9 cellular contexts compared by ENCODE assay signal in the genomic region with DNA sequence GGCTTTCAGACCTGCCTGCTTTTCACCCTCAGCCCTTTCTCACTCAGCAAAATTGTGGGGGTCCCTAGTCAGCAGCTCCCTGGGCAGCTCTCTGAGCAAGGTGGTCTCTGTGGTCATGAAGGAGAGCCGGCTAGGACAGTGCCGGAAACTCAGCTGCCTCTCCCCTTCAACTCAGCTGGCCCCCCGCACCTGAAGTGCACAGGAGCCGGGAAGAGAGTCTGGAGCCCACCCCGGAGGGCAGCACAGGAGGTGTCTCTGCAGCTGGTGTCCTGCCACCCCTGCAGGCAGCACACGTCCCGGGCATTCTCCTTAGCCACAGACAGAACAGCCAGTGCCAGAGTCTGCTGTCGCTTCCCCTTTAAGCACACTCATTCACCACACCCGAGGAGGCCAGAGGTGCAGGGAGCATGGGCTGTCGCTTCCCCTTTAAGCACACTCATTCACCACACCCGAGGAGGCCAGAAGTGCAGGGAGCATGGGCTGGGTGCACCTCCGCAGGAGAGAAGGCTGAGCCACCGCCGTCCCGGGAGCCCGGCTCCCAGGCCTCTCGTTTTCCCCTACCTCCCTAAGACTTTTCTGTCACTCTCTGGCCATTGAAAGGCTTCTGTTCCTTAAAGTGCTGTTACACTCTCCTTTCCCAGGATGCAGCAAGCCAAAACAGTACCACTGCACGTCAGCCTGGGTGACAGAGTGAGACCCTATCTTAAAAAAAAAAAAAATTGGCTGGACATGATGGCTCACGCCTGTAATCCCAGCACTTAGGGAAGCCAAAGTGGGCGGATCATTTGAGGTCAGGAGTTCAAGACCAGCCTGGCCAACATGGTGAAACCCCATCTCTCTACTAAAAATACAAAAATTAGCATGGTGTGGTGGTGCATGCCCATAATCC. TPM values are rescaled to one million over a fixed set of nuclear protein-coding genes. Genes with fewer than 3 reads are reported as not detected.
DNase-seq lines count a peak whose midpoint lies in the region; ATAC-seq and TF ChIP-seq lines count a peak whose summit lies in the region.
"Had no signal": no experiment of that assay in that cellular context is flagged by ENCODE, and none has a peak within 500 bp of the region (broad histone marks: within the 10 kb centered on the region; RNA-seq: fewer than 3 reads in every experiment).

No MANE protein-coding gene starts in this region.

- H3K23ac ChIP-seq in mesendoderm (ENCODE audit: low read length), result no peak overlapping the region

- peaks cover 41% of the 10 kb centered on the region for H3K27me3 Mint-ChIP-seq in activated CD8-positive, alpha-beta T cell treated with anti-CD3 and anti-CD28 coated beads for 36 hours

- DNase-seq in AG08396 (ENCODE audit: low spot score) (peak; percentile 60), hepatocyte (ENCODE audit: low spot score) (peak; percentile 40), transverse colon (peak; percentile 75), DMS79 treated with DMSO at 0.1 percent for 48 hours (lab: John Stamatoyannopoulos, UW) (no peak), amygdala (lab: John Stamatoyannopoulos, UW) (no peak), mesendoderm (no peak)
- DNase-seq in activated CD8-positive, alpha-beta T cell treated with anti-CD3 and anti-CD28 coated beads for 36 hours, result peak; percentile 53

- no peak for TF ChIP-seq EP300 in transverse colon (IDR thresholded peaks at IDR 0.05; ENCODE audit: low read depth)

- no peaks in the 10 kb centered on the region for H4K20me1 ChIP-seq in hepatocyte (ENCODE audit: insufficient read depth, poor library complexity, severe bottlenecking)

- no peak overlapping the region for H3K9ac ChIP-seq in mesendoderm (ENCODE audit: low read length)

- no peak overlapping the region for H3K18ac ChIP-seq in mesendoderm (ENCODE audit: low read length)

- in situ Hi-C loops in transverse colon (cut with MboI; ENCODE audit: low pct_ligation_motif_present in 1 of 4, low pct_unique_long_range_greater_than_20kb in 1 of 4, low sequenced_read_pairs in 3 of 4), result no loop called here

- H2BK15ac ChIP-seq in mesendoderm (replicated peaks; ENCODE audit: low read depth), result no peak overlapping the region

- H3K9me2 ChIP-seq in hepatocyte (replicated peaks; ENCODE audit: insufficient read depth), result no peaks in the 10 kb centered on the region

- no peak overlapping the region for H2AFZ ChIP-seq in hepatocyte

- H3K4me3 Mint-ChIP-seq in activated CD8-positive, alpha-beta T cell treated with anti-CD3 and anti-CD28 coated beads for 36 hours, result no peak overlapping the region

- no peak overlapping the region for H4K8ac ChIP-seq in mesendoderm (ENCODE audit: low read depth, low read length)

- no peak overlapping the region for H3K4ac ChIP-seq in mesendoderm (ENCODE audit: low read depth, low read length)

- TF ChIP-seq POLR2A in transverse colon (IDR thresholded peaks at IDR 0.05), result no peak

- no peaks in the 10 kb centered on the region for H3K27me3 ChIP-seq in hepatocyte
- H3K27me3 ChIP-seq in transverse colon, result peaks cover 61% of the 10 kb centered on the region
- H3K27me3 ChIP-seq in mesendoderm (ENCODE audit: insufficient read depth, low read length, poor library complexity), result no peaks in the 10 kb centered on the region

- no peak overlapping the region for H3K27ac ChIP-seq in hepatocyte
- H3K27ac ChIP-seq in transverse colon, result no peak overlapping the region
- H3K27ac ChIP-seq in mesendoderm (ENCODE audit: low read depth, low read length), result no peak overlapping the region

- POLR2A ChIA-PET in activated CD8-positive, alpha-beta T cell treated with anti-CD3 and anti-CD28 coated beads for 36 hours (lab: Charles Lee), result interaction anchor here (0.9 to 1.2 kb wide), 3 partner anchors 17 to 106 kb away, joined by 3 to 4 read pairs (median 3); partner anchors contain the start of genes ISG15 and SAMD11

- no peaks in the 10 kb centered on the region for H3K36me3 Mint-ChIP-seq in activated CD8-positive, alpha-beta T cell treated with anti-CD3 and anti-CD28 coated beads for 36 hours (ENCODE audit: low read depth)

- H3K4me3 ChIP-seq in hepatocyte, result no peak overlapping the region
- H3K4me3 ChIP-seq in transverse colon, result no peak overlapping the region
- H3K4me3 ChIP-seq in mesendoderm (ENCODE audit: low read length), result no peak overlapping the region

- H3K9me3 ChIP-seq in hepatocyte (ENCODE audit: low read depth) (no peaks in the 10 kb centered on the region), transverse colon (no peaks in the 10 kb centered on the region)

- H3K4me1 Mint-ChIP-seq in activated CD8-positive, alpha-beta T cell treated with anti-CD3 and anti-CD28 coated beads for 36 hours (ENCODE audit: low read depth), result peaks cover 9% of the 10 kb centered on the region

- CTCF ChIA-PET in activated CD8-positive, alpha-beta T cell treated with anti-CD3 and anti-CD28 coated beads for 36 hours (lab: Charles Lee), result interaction anchor here (0.7 to 2.6 kb wide), 5 partner anchors 31 to 127 kb away, joined by 3 to 7 read pairs (median 3); partner anchors contain the start of gene PLEKHN1

- H2BK120ac ChIP-seq in mesendoderm (ENCODE audit: low read depth, low read length), result no peak overlapping the region

- no peaks in the 10 kb centered on the region for H3K79me2 ChIP-seq in hepatocyte
- no peaks in the 10 kb centered on the region for H3K79me2 ChIP-seq in mesendoderm (ENCODE audit: control insufficient read depth, insufficient read depth, low read length)

- no peak overlapping the region for H3K4me2 ChIP-seq in hepatocyte
- no peak overlapping the region for H3K4me2 ChIP-seq in mesendoderm (ENCODE audit: low read length)

- no peak overlapping the region for H4K5ac ChIP-seq in mesendoderm (ENCODE audit: low read length)

- WGBS in hepatocyte (ENCODE audit: low lambda C conversion rate, missing lambda C conversion rate), result 67% methylated on average over 20 of the region's 20 CpGs
- WGBS in transverse colon (ENCODE audit: low coverage in 1 of 2), 2 donors, result 21 to 50% methylated on average over 3 to 20 of the region's 20 CpGs
- no CpG with 5 or more reads among the region's 20 CpGs for WGBS in mesendoderm (ENCODE audit: extremely low coverage, insufficient coverage, low lambda C conversion rate)

- no peak overlapping the region for H3K56ac ChIP-seq in mesendoderm (ENCODE audit: low read length)

- H3K4me1 ChIP-seq in hepatocyte (ENCODE audit: insufficient read depth), result peaks cover 21% of the 10 kb centered on the region
- peaks cover 0 to 46% (median 27%) of the 10 kb centered on the region in 4 donors for H3K4me1 ChIP-seq in transverse colon
- H3K4me1 ChIP-seq in mesendoderm (ENCODE audit: control insufficient read depth, low read depth, low read length), result no peaks in the 10 kb centered on the region

- H3K9me3 Mint-ChIP-seq in activated CD8-positive, alpha-beta T cell treated with anti-CD3 and anti-CD28 coated beads for 36 hours, result no peaks in the 10 kb centered on the region

- H3K36me3 ChIP-seq in hepatocyte (replicated peaks; ENCODE audit: insufficient read depth, low read depth) (no peaks in the 10 kb centered on the region), transverse colon (no peaks in the 10 kb centered on the region), mesendoderm (ENCODE audit: control insufficient read depth, insufficient read depth, low read length) (no peaks in the 10 kb centered on the region)

- no peak overlapping the region for H2AK5ac ChIP-seq in mesendoderm (ENCODE audit: low read length)

- H2BK5ac ChIP-seq in mesendoderm (ENCODE audit: low read length), result no peak overlapping the region

- intact Hi-C loops in activated CD8-positive, alpha-beta T cell treated with anti-CD3 and anti-CD28 coated beads for 36 hours (cut with micrococcal nuclease), result no loop called here
- intact Hi-C loops in transverse colon (cut with DNase I; ENCODE audit: low total_unique reads), result no loop called here

- H3K27ac Mint-ChIP-seq in activated CD8-positive, alpha-beta T cell treated with anti-CD3 and anti-CD28 coated beads for 36 hours, result no peak overlapping the region

- ATAC-seq in HG03571 (IDR thresholded peaks at IDR 0.05; ENCODE audit: unreplicated experiment), result peak; percentile 46
- ATAC-seq in activated CD8-positive, alpha-beta T cell treated with anti-CD3 and anti-CD28 coated beads for 36 hours, result peak; percentile 38

- no peak for TF ChIP-seq CTCF in activated CD8-positive, alpha-beta T cell treated with anti-CD3 and anti-CD28 coated beads for 36 hours (IDR thresholded peaks at IDR 0.05)
- no peak for TF ChIP-seq CTCF in hepatocyte (IDR thresholded peaks at IDR 0.05; ENCODE audit: poor library complexity)
- TF ChIP-seq CTCF in transverse colon (IDR thresholded peaks at IDR 0.05), result no peak

- H3K79me1 ChIP-seq in mesendoderm (ENCODE audit: low read length), result no peaks in the 10 kb centered on the region

RNA-seq across cellular contexts. Expression of gene SAMD11, which starts 16.9 kb away (rescaled TPM):
- not detected for total RNA-seq in activated CD8-positive, alpha-beta T cell treated with anti-CD3 and anti-CD28 coated beads for 36 hours
- total RNA-seq in hepatocyte (9.5 and 10.2 TPM in 2 replicates), transverse colon (10 to 100 TPM in 1 of 4 donors, 1 to 10 TPM in 2, not detected in 1; 2.2 to 26.9 (median 3.0) TPM)
- polyA plus RNA-seq in hepatocyte, result 17.1 and 20.1 TPM in 2 replicates
- polyA plus RNA-seq in mesendoderm (2013, experiment 1 of 2), result 2.7 TPM
- polyA plus RNA-seq in mesendoderm (2013, experiment 2 of 2), result 2.2 TPM
- total RNA-seq: mononuclear cell had no signal

RNA-seq across cellular contexts. Expression of gene NOC2L, which starts 52.3 kb away (rescaled TPM):
- total RNA-seq in activated CD8-positive, alpha-beta T cell treated with anti-CD3 and anti-CD28 coated beads for 36 hours, result 100 to 1,000 TPM; 138 to 139 TPM
- total RNA-seq in hepatocyte (29.3 and 44.3 TPM in 2 replicates), transverse colon (10 to 100 TPM; 17.6 to 50.4 (median 31.6) TPM)
- 66.6 and 68.1 TPM in 2 replicates for polyA plus RNA-seq in hepatocyte
- polyA plus RNA-seq in mesendoderm (2013, experiment 1 of 2), result 80.8 TPM
- 79.8 TPM for polyA plus RNA-seq in mesendoderm (2013, experiment 2 of 2)

RNA-seq across cellular contexts. Expression of gene KLHL17, which starts 53.6 kb away (rescaled TPM):
- total RNA-seq in activated CD8-positive, alpha-beta T cell treated with anti-CD3 and anti-CD28 coated beads for 36 hours, result 10 to 100 TPM; 27.8 to 31.2 TPM
- total RNA-seq in hepatocyte, result 4.1 and 13.8 TPM in 2 replicates
- 25.0 and 35.4 TPM in 2 replicates for polyA plus RNA-seq in hepatocyte
- 10 to 100 TPM; 10.8 to 26.1 (median 11.4) TPM for total RNA-seq in transverse colon
- polyA plus RNA-seq in mesendoderm (2013, experiment 1 of 2), result 10.4 TPM
- polyA plus RNA-seq in mesendoderm (2013, experiment 2 of 2), result 10.3 TPM

RNA-seq across cellular contexts. Expression of gene PLEKHN1, which starts 59.5 kb away (rescaled TPM):
- total RNA-seq in activated CD8-positive, alpha-beta T cell treated with anti-CD3 and anti-CD28 coated beads for 36 hours, result 1 to 10 TPM; 1.0 to 1.3 TPM
- total RNA-seq in hepatocyte (0.60 and 0.72 TPM in 2 replicates), transverse colon (1 to 10 TPM in 1 of 4 donors, under 1 TPM in 1, not detected in 2; 0.14 to 1.4 TPM)
- polyA plus RNA-seq in hepatocyte, result 2.4 and 5.6 TPM in 2 replicates
- 0.20 TPM for polyA plus RNA-seq in mesendoderm (2013, experiment 1 of 2)
- polyA plus RNA-seq in mesendoderm (2013, experiment 2 of 2), result 0.28 TPM

Comparison
In these comparisons a context has a peak if more than half of its experiments do, and no peak if none do; other contexts are left out.
1. DNase-seq: peak in AG08396 (single experiment), activated CD8-positive, alpha-beta T cell treated with anti-CD3 and anti-CD28 coated beads for 36 hours (single experiment), hepatocyte (single experiment) and transverse colon (single experiment); none in DMS79 treated with DMSO at 0.1 percent for 48 hours (single experiment), amygdala (0 of 56) and mesendoderm (single experiment).